14 cellular contexts compared by ENCODE assay signal in the genomic region with DNA sequence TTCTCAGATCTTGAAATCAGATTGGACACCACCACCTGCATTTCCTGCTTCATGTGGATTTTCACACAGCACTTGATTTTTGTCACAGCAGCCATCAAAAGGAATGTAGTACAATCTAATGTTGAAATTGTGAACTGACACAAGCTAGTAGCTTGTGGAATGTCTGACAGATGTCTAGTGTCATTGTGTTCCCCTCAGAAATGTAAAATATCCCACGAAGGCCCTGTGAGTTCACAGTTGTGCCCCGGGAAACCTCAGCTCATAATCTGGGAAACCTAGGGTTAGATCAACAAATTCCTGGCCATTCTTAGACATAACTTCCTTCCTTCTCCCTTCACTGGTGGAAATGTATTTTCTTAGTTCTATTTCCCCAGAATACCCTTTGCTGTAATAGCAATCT.
DNase-seq lines count a peak whose midpoint lies in the region; ATAC-seq and TF ChIP-seq lines count a peak whose summit lies in the region.
"Had no signal": no experiment of that assay in that cellular context is flagged by ENCODE, and none has a peak within 500 bp of the region (broad histone marks: within the 10 kb centered on the region; RNA-seq: fewer than 3 reads in every experiment).

No MANE protein-coding gene starts in this region.

- TF ChIP-seq CTCF in AG10803 (conservative IDR thresholded peaks at IDR 0.05; ENCODE audit: low read length), result no peak
- TF ChIP-seq CTCF in fibroblast of villous mesenchyme (IDR thresholded peaks at IDR 0.05; ENCODE audit: insufficient read depth, low read depth, low read length), result no peak

- DNase-seq in AG10803 (ENCODE audit: low read depth) (peak; percentile 2), astrocyte of the hippocampus (ENCODE audit: low read depth, low spot score) (peak; percentile 2), fibroblast of villous mesenchyme (ENCODE audit: low read depth) (peak; percentile 10), skeletal muscle cell (ENCODE audit: low read depth) (peak; percentile 3), DMS153 (lab: John Stamatoyannopoulos, UW) (no peak)
- DNase-seq: AML-193; CD8-positive, alpha-beta memory T cell; DMS79; EL; GOT3; H9 had no signal

- H3K4me3 ChIP-seq in AG10803 (ENCODE audit: low read length) (no peak overlapping the region), fibroblast of villous mesenchyme (ENCODE audit: low read depth, low read length) (no peak overlapping the region), skeletal muscle cell (ENCODE audit: low read depth, low read length) (no peak overlapping the region)
- H3K4me3 ChIP-seq: BLaER1 had no signal

- ATAC-seq in GM19324 (IDR thresholded peaks at IDR 0.05; ENCODE audit: low FRiP score, unreplicated experiment), result no peak
- no peak for ATAC-seq in GM18868 (IDR thresholded peaks at IDR 0.05; ENCODE audit: unreplicated experiment)
